ENCODE assay signal across 14 cellular contexts in genomic region chr15:45121706-45122417, GRCh38. TPM values are rescaled to one million over a fixed set of nuclear protein-coding genes. Genes with fewer than 3 reads are reported as not detected.
DNase-seq lines count a peak whose midpoint lies in the region; ATAC-seq, FAIRE-seq and TF ChIP-seq lines count a peak whose summit lies in the region.
"Had no signal": no experiment of that assay in that cellular context is flagged by ENCODE, and none has a peak within 500 bp of the region (broad histone marks: within the 10 kb centered on the region; RNA-seq: fewer than 3 reads in every experiment).

No MANE protein-coding gene starts in this region.

- DNase-seq in ACHN = peak; percentile 65
- peak; percentile 59 for DNase-seq in HK-2 (ENCODE audit: unreplicated experiment)
- peak; percentile 82 for DNase-seq in astrocyte of the hippocampus (ENCODE audit: low read depth, low spot score)
- peak; percentile 39 for DNase-seq in kidney
- DNase-seq in amygdala (lab: John Stamatoyannopoulos, UW) = no peak
- no peak for DNase-seq in NCI-H82 treated with DMSO at 0.1 percent for 48 hours (lab: John Stamatoyannopoulos, UW; ENCODE audit: unreplicated experiment)
- DNase-seq in T1000 (lab: John Stamatoyannopoulos, UW) = no peak
- DNase-seq: heart left ventricle; NCI-H510A treated with DMSO at 0.1 percent for 48 hours; small intestine; stimulated activated CD8-positive, alpha-beta memory T cell treated with anti-CD3 and anti-CD28 coated beads, Interleukin-4, amount 100 ng/mL, for 48 hours; T-helper 1 cell had no signal

- no peak overlapping the region for H3K9ac ChIP-seq in kidney (ENCODE audit: low read length in 2 of 2)
- H3K9ac ChIP-seq: BLaER1 had no signal

- FAIRE-seq in kidney (lab: Jason Lieb, UNC) = no peak
- FAIRE-seq: small intestine had no signal

- H3K4me1 ChIP-seq in kidney (ENCODE audit: control insufficient read depth in 1 of 2, insufficient read depth in 1 of 2, low read depth in 1 of 2, low read length in 2 of 2) = peaks cover 0 to 9% of the 10 kb centered on the region in 2 donors
- H3K4me1 ChIP-seq: BLaER1 had no signal

- no peak overlapping the region for H3K27ac ChIP-seq in kidney (ENCODE audit: low read depth in 2 of 2, low read length in 2 of 2)
- H3K27ac ChIP-seq: BLaER1, heart left ventricle had no signal

- no peak for TF ChIP-seq CTCF in kidney (IDR thresholded peaks at IDR 0.05; ENCODE audit: borderline replicate concordance, extremely low read depth, insufficient read depth)

- intact Hi-C loops in kidney (cut with DNase I) = no loop called here

- H3K36me3 ChIP-seq in kidney (ENCODE audit: control insufficient read depth in 1 of 2, insufficient read depth in 2 of 2, low read length in 2 of 2) = no peaks in the 10 kb centered on the region
- H3K36me3 ChIP-seq: BLaER1, heart left ventricle had no signal

- no peak overlapping the region for H3K4me3 ChIP-seq in kidney (ENCODE audit: low read length in 2 of 2)
- H3K4me3 ChIP-seq: BLaER1, heart left ventricle had no signal

- in situ Hi-C loops in ACHN (cut with HindIII; ENCODE audit: low pct_ligation_motif_present, low pct_unique_long_range_greater_than_20kb, low sequenced_read_pairs) = no loop called here

- no peaks in the 10 kb centered on the region for H3K9me3 ChIP-seq in kidney (ENCODE audit: control insufficient read depth in 1 of 2, low read length in 2 of 2)
- H3K9me3 ChIP-seq: BLaER1, heart left ventricle had no signal

- no peak for ATAC-seq in HG03520 (IDR thresholded peaks at IDR 0.05; ENCODE audit: unreplicated experiment)
- ATAC-seq: heart left ventricle had no signal

RNA-seq across cellular contexts. Expression of gene DUOXA2, which starts 7.7 kb away (rescaled TPM):
- not detected for total RNA-seq in kidney
- 0.37 TPM for polyA plus RNA-seq in kidney (ENCODE audit: insufficient read depth, low read depth, low replicate concordance)
- total RNA-seq: heart left ventricle had no signal

RNA-seq across cellular contexts. Expression of gene DUOXA1, which starts 7.8 kb away (rescaled TPM):
- 1.4 TPM for total RNA-seq in kidney
- polyA plus RNA-seq in kidney (ENCODE audit: insufficient read depth, low read depth, low replicate concordance) = 0.52 TPM

RNA-seq across cellular contexts. Expression of gene DUOX2, which starts 7.9 kb away (rescaled TPM):
- 0.28 TPM for total RNA-seq in kidney
- 0.26 TPM for polyA plus RNA-seq in kidney (ENCODE audit: insufficient read depth, low read depth, low replicate concordance)

RNA-seq across cellular contexts. Expression of gene DUOX1, which starts 7.9 kb away (rescaled TPM):
- 1.6 TPM for total RNA-seq in kidney
- 0.26 TPM for polyA plus RNA-seq in kidney (ENCODE audit: insufficient read depth, low read depth, low replicate concordance)

Comparison
In these comparisons a context has a peak if more than half of its experiments do, and no peak if none do; other contexts are left out.
1. DNase-seq: peak in ACHN (single experiment), HK-2 (single experiment), astrocyte of the hippocampus (single experiment) and kidney (single experiment); none in amygdala (0 of 56), NCI-H82 treated with DMSO at 0.1 percent for 48 hours (single experiment) and T1000 (single experiment).